19 cellular contexts compared by ENCODE assay signal in the genomic region with DNA sequence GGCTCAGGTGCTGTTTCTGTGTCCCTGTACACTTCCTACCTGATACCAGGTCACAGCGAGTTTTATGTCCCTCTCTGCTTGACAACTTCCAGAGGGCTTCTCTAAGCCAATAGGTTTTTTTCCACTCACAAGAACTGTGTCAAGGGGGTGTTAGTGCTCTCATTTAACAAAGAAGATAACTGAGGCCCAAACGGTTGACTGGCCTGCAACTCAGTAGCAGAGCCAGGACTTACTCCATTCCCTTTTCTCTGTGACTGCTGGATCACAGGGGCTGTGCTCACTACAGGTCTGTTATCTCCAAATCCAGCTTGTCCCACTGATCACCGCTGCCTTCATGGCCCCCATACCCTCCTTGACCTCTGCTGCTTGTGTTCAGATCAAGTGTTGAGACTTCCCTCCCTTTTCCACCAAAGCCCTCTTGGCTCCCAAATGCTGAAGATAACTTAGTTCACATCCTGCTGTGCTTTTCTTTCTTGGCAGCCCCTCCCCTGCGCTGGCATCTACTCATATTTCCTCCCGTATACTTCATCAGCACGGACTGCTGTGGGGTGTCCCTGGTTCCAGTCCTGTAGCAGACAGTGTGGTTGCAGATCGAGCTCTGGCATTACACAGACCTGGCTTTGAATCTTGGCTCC. TPM values are rescaled to one million over a fixed set of nuclear protein-coding genes. Genes with fewer than 3 reads are reported as not detected.
A peak's percentile ranks its signal among the peaks of the same experiment; 100 is the strongest.
DNase-seq lines count a peak whose midpoint lies in the region; ATAC-seq and TF ChIP-seq lines count a peak whose summit lies in the region.
"Had no signal": no experiment of that assay in that cellular context is flagged by ENCODE, and none has a peak within 500 bp of the region (broad histone marks: within the 10 kb centered on the region; RNA-seq: fewer than 3 reads in every experiment).

No MANE protein-coding gene starts in this region.

- no peak overlapping the region for H3K4me3 Mint-ChIP-seq in activated T-cell treated with anti-CD3 and anti-CD28 coated beads, Interleukin-2, amount 50 U/mL, for 24 hours
- H3K4me3 Mint-ChIP-seq: activated naive CD8-positive, alpha-beta T cell treated with anti-CD3 and anti-CD28 coated beads, Interleukin-2, amount 50 U/mL, for 24 hours; CD4-positive, CD25-positive, alpha-beta regulatory T cell; stimulated activated effector memory CD8-positive, alpha-beta T cell treated with anti-CD3 and anti-CD28 coated beads, Interleukin-12 subunit alpha, Interleukin-12 subunit beta, amount 100 ng/mL, for 72 hours had no signal

- H3K4me1 ChIP-seq in PC-9 (replicated peaks; ENCODE audit: insufficient read depth) (peaks cover 18% of the 10 kb centered on the region), foreskin keratinocyte (no peaks in the 10 kb centered on the region), neuronal stem cell (ENCODE audit: control insufficient read depth in 2 of 2, insufficient read depth in 1 of 2, low read depth in 1 of 2, low read length in 2 of 2) (peaks cover 0 to 12% of the 10 kb centered on the region in 2 donors)
- H3K4me1 ChIP-seq: testis had no signal

- no peaks in the 10 kb centered on the region for H3F3A ChIP-seq in PC-9 (ENCODE audit: insufficient read depth, low read depth)

- H3K79me1 ChIP-seq in neuronal stem cell (ENCODE audit: low read depth, low read length): no peaks in the 10 kb centered on the region

- H3K9me3 ChIP-seq in PC-9 (ENCODE audit: insufficient read depth, low read depth) (no peaks in the 10 kb centered on the region), neuronal stem cell (replicated peaks in 1 of 2; ENCODE audit: control insufficient read depth in 2 of 2, insufficient read depth in 1 of 2, low read depth in 1 of 2, low read length in 2 of 2) (no peaks in the 10 kb centered on the region)
- H3K9me3 ChIP-seq: ovary, testis had no signal

- H4K8ac ChIP-seq in neuronal stem cell (ENCODE audit: low read depth, low read length): no peak overlapping the region

- no peaks in the 10 kb centered on the region for H3K36me3 ChIP-seq in PC-9 (ENCODE audit: low read depth)
- H3K36me3 ChIP-seq in neuronal stem cell (replicated peaks in 1 of 2; ENCODE audit: control insufficient read depth in 2 of 2, insufficient read depth in 2 of 2, low read length in 2 of 2): no peaks in the 10 kb centered on the region
- H3K36me3 ChIP-seq: ovary had no signal

- no peak overlapping the region for H2BK5ac ChIP-seq in neuronal stem cell (ENCODE audit: low read length)

- no peaks in the 10 kb centered on the region for H3K36me3 Mint-ChIP-seq in activated T-cell treated with anti-CD3 and anti-CD28 coated beads, Interleukin-2, amount 50 U/mL, for 24 hours (ENCODE audit: low read depth)
- H3K36me3 Mint-ChIP-seq: CD4-positive, CD25-positive, alpha-beta regulatory T cell; stimulated activated effector memory CD8-positive, alpha-beta T cell treated with anti-CD3 and anti-CD28 coated beads, Interleukin-12 subunit alpha, Interleukin-12 subunit beta, amount 100 ng/mL, for 72 hours had no signal

- no peak overlapping the region for H2AFZ ChIP-seq in PC-9
- no peak overlapping the region for H2AFZ ChIP-seq in neuronal stem cell (ENCODE audit: low read length)

- no peaks in the 10 kb centered on the region; the same call in 1 of the 2 replicates for H3K27me3 ChIP-seq in PC-9 (ENCODE audit: insufficient read depth, low read depth)
- H3K27me3 ChIP-seq in foreskin keratinocyte: no peaks in the 10 kb centered on the region
- peaks cover 0 to 44% (median 0%) of the 10 kb centered on the region in 3 experiments for H3K27me3 ChIP-seq in neuronal stem cell (ENCODE audit: control insufficient read depth in 3 of 3, insufficient read depth in 3 of 3, low read depth in 1 of 3, low read length in 3 of 3)
- H3K27me3 ChIP-seq: ovary, testis had no signal

- H3K27me3 Mint-ChIP-seq in activated T-cell treated with anti-CD3 and anti-CD28 coated beads, Interleukin-2, amount 50 U/mL, for 24 hours: peaks cover 5% of the 10 kb centered on the region

- WGBS in neuronal stem cell (ENCODE audit: extremely low coverage in 2 of 2, insufficient read length in 2 of 2, insufficient replicate concordance in 1 of 2), 2 donors: no CpG with 5 or more reads among the region's 7 CpGs

- POLR2A ChIA-PET in PC-9 (lab: Charles Lee; ENCODE audit: unreplicated experiment): no interaction called here

- H4K20me1 ChIP-seq in PC-9 (ENCODE audit: insufficient read depth): no peaks in the 10 kb centered on the region

- H2BK15ac ChIP-seq in neuronal stem cell (ENCODE audit: low read length): no peak overlapping the region

- intact Hi-C loops in PC-9 (cut with micrococcal nuclease; ENCODE audit: unreplicated experiment): no loop called here
- intact Hi-C loops in sciatic nerve (cut with DNase I): no loop called here

- no peak overlapping the region for H3K23ac ChIP-seq in neuronal stem cell (ENCODE audit: low read depth, low read length, poor library complexity)

- no peak overlapping the region for H2BK120ac ChIP-seq in neuronal stem cell (ENCODE audit: low read depth, low read length)

- H3K27ac ChIP-seq in PC-9 (no peak overlapping the region), foreskin keratinocyte (no peak overlapping the region), neuronal stem cell (replicated peaks; ENCODE audit: low read length) (no peak overlapping the region)
- H3K27ac ChIP-seq: KMS-11, ovary, testis had no signal

- peak overlapping the region; percentile 63 for H3K18ac ChIP-seq in neuronal stem cell (ENCODE audit: low read length)

- no peaks in the 10 kb centered on the region; the same call in 1 of the 2 replicates for H3K9me2 ChIP-seq in PC-9 (ENCODE audit: insufficient read depth)

- H3K4me1 Mint-ChIP-seq in activated T-cell treated with anti-CD3 and anti-CD28 coated beads, Interleukin-2, amount 50 U/mL, for 24 hours (ENCODE audit: low read depth): no peaks in the 10 kb centered on the region
- H3K4me1 Mint-ChIP-seq: activated naive CD8-positive, alpha-beta T cell treated with anti-CD3 and anti-CD28 coated beads, Interleukin-2, amount 50 U/mL, for 24 hours; stimulated activated effector memory CD8-positive, alpha-beta T cell treated with anti-CD3 and anti-CD28 coated beads, Interleukin-12 subunit alpha, Interleukin-12 subunit beta, amount 100 ng/mL, for 72 hours had no signal

- no peak for TF ChIP-seq CTCF in PC-9 (conservative IDR thresholded peaks at IDR 0.05)
- no peak for TF ChIP-seq CTCF in foreskin keratinocyte (conservative IDR thresholded peaks at IDR 0.05)

- no peaks in the 10 kb centered on the region for H3K79me2 ChIP-seq in PC-9 (ENCODE audit: low read depth)

- CTCF ChIA-PET in PC-9 (lab: Charles Lee): interaction anchor here (1.0 kb wide), 1 partner anchor 22 kb away, joined by 3 read pairs; no protein-coding TSS in a partner anchor

- H3K14ac ChIP-seq in neuronal stem cell (ENCODE audit: low read length): peak overlapping the region; percentile 22

- no peak overlapping the region for H3K4me3 ChIP-seq in PC-9
- H3K4me3 ChIP-seq in neuronal stem cell (ENCODE audit: low read length in 2 of 2): no peak overlapping the region
- H3K4me3 ChIP-seq: ovary, testis had no signal

- DNase-seq in HT1080 (ENCODE audit: low read depth) (peak; percentile 34), PC-9 (no peak), foreskin keratinocyte (no peak), neuronal stem cell (ENCODE audit: low spot score) (no peak), sciatic nerve (ENCODE audit: low spot score) (no peak)
- no peak for DNase-seq in activated T-cell treated with anti-CD3 and anti-CD28 coated beads, Interleukin-2, amount 50 U/mL, for 24 hours
- DNase-seq in activated effector memory CD4-positive, alpha-beta T cell treated with anti-CD3 and anti-CD28 coated beads, Interleukin-2, amount 50 U/mL, for 16 hours: no peak
- DNase-seq: activated CD4-positive, alpha-beta T cell treated with anti-CD3 and anti-CD28 coated beads for 48 hours; activated CD8-positive, alpha-beta memory T cell treated with anti-CD3 and anti-CD28 coated beads, Interleukin-2, amount 50 U/mL, for 4 hours; activated effector memory CD4-positive, alpha-beta T cell treated with Interleukin-2 at 50 U/mL for 16 hours; activated naive CD8-positive, alpha-beta T cell treated with anti-CD3 and anti-CD28 coated beads, Interleukin-2, amount 50 U/mL, for 24 hours; CD4-positive, CD25-positive, alpha-beta regulatory T cell; NCI-H1092; NCI-H2081; NCI-H524; testis had no signal

- no peak overlapping the region for H2BK12ac ChIP-seq in neuronal stem cell (ENCODE audit: low read length)

- no peak overlapping the region for H2AK5ac ChIP-seq in neuronal stem cell (ENCODE audit: low read depth, low read length)

- H4K91ac ChIP-seq in neuronal stem cell (ENCODE audit: low read depth, low read length, poor library complexity): no peak overlapping the region

- no peak overlapping the region for H3K27ac Mint-ChIP-seq in activated T-cell treated with anti-CD3 and anti-CD28 coated beads, Interleukin-2, amount 50 U/mL, for 24 hours
- H3K27ac Mint-ChIP-seq: activated naive CD8-positive, alpha-beta T cell treated with anti-CD3 and anti-CD28 coated beads, Interleukin-2, amount 50 U/mL, for 24 hours had no signal

- peak overlapping the region; percentile 14 for H3K4me2 ChIP-seq in PC-9
- no peak overlapping the region for H3K4me2 ChIP-seq in neuronal stem cell (ENCODE audit: insufficient read depth, low read length, poor library complexity, severe bottlenecking)
- H3K4me2 ChIP-seq: KMS-11 had no signal

- no TSS peak for BruUV-seq in PC-9 (replicated peaks; lab: Mats Ljungman, UMichigan)

- no peak overlapping the region for H3K4ac ChIP-seq in neuronal stem cell (ENCODE audit: low read length)

- peak overlapping the region; percentile 34 for H3K9ac ChIP-seq in neuronal stem cell (ENCODE audit: low read depth, low read length, poor library complexity)
- H3K9ac ChIP-seq: KMS-11 had no signal

- H3K9me3 Mint-ChIP-seq in activated T-cell treated with anti-CD3 and anti-CD28 coated beads, Interleukin-2, amount 50 U/mL, for 24 hours: no peaks in the 10 kb centered on the region
- H3K9me3 Mint-ChIP-seq: activated naive CD8-positive, alpha-beta T cell treated with anti-CD3 and anti-CD28 coated beads, Interleukin-2, amount 50 U/mL, for 24 hours; CD4-positive, CD25-positive, alpha-beta regulatory T cell; stimulated activated effector memory CD8-positive, alpha-beta T cell treated with anti-CD3 and anti-CD28 coated beads, Interleukin-12 subunit alpha, Interleukin-12 subunit beta, amount 100 ng/mL, for 72 hours had no signal

- ATAC-seq in foreskin keratinocyte (peak; percentile 15), sciatic nerve (no peak)
- ATAC-seq: activated naive CD8-positive, alpha-beta T cell treated with anti-CD3 and anti-CD28 coated beads, Interleukin-2, amount 50 U/mL, for 24 hours; stimulated activated effector memory CD8-positive, alpha-beta T cell treated with anti-CD3 and anti-CD28 coated beads, Interleukin-12 subunit alpha, Interleukin-12 subunit beta, amount 100 ng/mL, for 72 hours had no signal

RNA-seq across cellular contexts. Expression of a gene that starts 41.3 kb away (rescaled TPM):
- total RNA-seq in HT1080 (2014; rRNA removed; shearing (Covaris generic)): 0.33 TPM in 1 of 2 replicates, not detected in the other
- 0.23 and 0.33 TPM in 2 replicates for polyA plus RNA-seq in HT1080 (2015; cell fraction: cytosol; rRNA removed)
- 0.09 TPM in 1 of 2 replicates, not detected in the other for polyA plus RNA-seq in HT1080 (2015; cell fraction: nucleus; rRNA removed)
- total RNA-seq in PC-9 (2021): 2.3 and 2.9 TPM in 2 replicates
- 0.21 and 0.58 TPM in 2 replicates for total RNA-seq in foreskin keratinocyte
- 0.17 and 0.27 TPM in 2 replicates for polyA plus RNA-seq in foreskin keratinocyte
- polyA plus RNA-seq in neuronal stem cell (2013, experiment 1 of 2): 0.03 TPM
- 0.03 TPM for polyA plus RNA-seq in neuronal stem cell (2013, experiment 2 of 2)
- not detected for total RNA-seq in sciatic nerve
- total RNA-seq: CD4-positive, CD25-positive, alpha-beta regulatory T cell had no signal
- polyA plus RNA-seq: CD4-positive, CD25-positive, alpha-beta regulatory T cell had no signal

RNA-seq across cellular contexts. Expression of a gene that starts 43.8 kb away (rescaled TPM):
- total RNA-seq in HT1080 (2014; rRNA removed; shearing (Covaris generic)): 7.7 and 8.6 TPM in 2 replicates
- 8.7 and 9.0 TPM in 2 replicates for polyA plus RNA-seq in HT1080 (2015; cell fraction: cytosol; rRNA removed)
- polyA plus RNA-seq in HT1080 (2015; cell fraction: nucleus; rRNA removed): 24.6 and 24.8 TPM in 2 replicates
- 6.0 and 7.7 TPM in 2 replicates for total RNA-seq in PC-9 (2021)
- total RNA-seq in foreskin keratinocyte: 2.7 and 3.4 TPM in 2 replicates
- 4.1 and 4.2 TPM in 2 replicates for polyA plus RNA-seq in foreskin keratinocyte
- 12.2 TPM for polyA plus RNA-seq in neuronal stem cell (2013, experiment 1 of 2)
- 12.1 TPM for polyA plus RNA-seq in neuronal stem cell (2013, experiment 2 of 2)
- 13.1 TPM for total RNA-seq in sciatic nerve

RNA-seq across cellular contexts. Expression of a gene that starts 54.9 kb away (rescaled TPM):
- total RNA-seq in HT1080 (2014; rRNA removed; shearing (Covaris generic)): 29.1 and 38.3 TPM in 2 replicates
- polyA plus RNA-seq in HT1080 (2015; cell fraction: cytosol; rRNA removed): 18.9 and 27.0 TPM in 2 replicates
- polyA plus RNA-seq in HT1080 (2015; cell fraction: nucleus; rRNA removed): 24.9 and 26.2 TPM in 2 replicates
- total RNA-seq in PC-9 (2021) (61.5 and 76.5 TPM in 2 replicates), foreskin keratinocyte (61.3 and 66.7 TPM in 2 replicates), sciatic nerve (145 TPM)
- polyA plus RNA-seq in foreskin keratinocyte: 7.2 and 8.2 TPM in 2 replicates
- 12.7 TPM for polyA plus RNA-seq in neuronal stem cell (2013, experiment 1 of 2)
- 13.1 TPM for polyA plus RNA-seq in neuronal stem cell (2013, experiment 2 of 2)
